Comparison of ENCODE assay signal across 14 cellular contexts in genomic region chr6:69914015-69914485, GRCh38. TPM values are rescaled to one million over a fixed set of nuclear protein-coding genes. Genes with fewer than 3 reads are reported as not detected.
A peak's percentile ranks its signal among the peaks of the same experiment; 100 is the strongest.
DNase-seq lines count a peak whose midpoint lies in the region; TF ChIP-seq lines count a peak whose summit lies in the region.
"Had no signal": no experiment of that assay in that cellular context is flagged by ENCODE, and none has a peak within 500 bp of the region (broad histone marks: within the 10 kb centered on the region; RNA-seq: fewer than 3 reads in every experiment).

No MANE protein-coding gene starts in this region.

- TF ChIP-seq CTCF in GM13976 (IDR thresholded peaks at IDR 0.05; ENCODE audit: borderline replicate concordance, control extremely low read depth, extremely low read depth, insufficient read depth, missing control alignments): no peak

- in situ Hi-C loops in SK-MEL-5 (cut with HindIII; ENCODE audit: low pct_unique_long_range_greater_than_20kb, low sequenced_read_pairs) (no loop called here), GM13976 (cut with MboI; ENCODE audit: low sequenced_read_pairs, unreplicated experiment) (no loop called here)

- DNase-seq in NCI-H748 (lab: John Stamatoyannopoulos, UW; ENCODE audit: unreplicated experiment) (peak; percentile 34), NCI-H748 treated with DMSO at 0.1 percent for 48 hours (lab: John Stamatoyannopoulos, UW) (no peak), SK-MEL-5 (ENCODE audit: low read depth, low spot score) (peak; percentile 67), iPS-NIHi7 (ENCODE audit: extremely low spot score) (peak; percentile 38), NCI-H2227 treated with DMSO at 0.1 percent for 48 hours (lab: John Stamatoyannopoulos, UW) (no peak), AG08396 (ENCODE audit: low spot score) (no peak), GM13976 (ENCODE audit: low spot score) (no peak), NK-92 (lab: John Stamatoyannopoulos, UW; ENCODE audit: unreplicated experiment) (no peak)
- DNase-seq: activated naive CD4-positive, alpha-beta T cell treated with anti-CD3 and anti-CD28 coated beads, Interleukin-2, amount 10 ng/mL, durations not matched to agents 7 days and 5 days; caudate nucleus; left ventricle myocardium inferior; NCI-H1694 treated with DMSO at 0.1 percent for 48 hours had no signal

RNA-seq across cellular contexts. Expression of gene COL19A1, which starts 47.7 kb away (rescaled TPM):
- total RNA-seq in SK-MEL-5 (2014; rRNA removed; shearing (Covaris generic)): 39.9 and 41.7 TPM in 2 replicates
- 25.4 and 26.0 TPM in 2 replicates for polyA plus RNA-seq in SK-MEL-5 (2015; cell fraction: cytosol; rRNA removed)
- polyA plus RNA-seq in SK-MEL-5 (2015; cell fraction: nucleus; rRNA removed): 55.9 and 58.0 TPM in 2 replicates
- total RNA-seq: A172, endothelial cell of umbilical vein had no signal
- polyA plus RNA-seq: endothelial cell of umbilical vein had no signal

Comparison
In these comparisons a context has a peak if more than half of its experiments do, and no peak if none do; other contexts are left out.
1. DNase-seq: peak in NCI-H748 (single experiment), SK-MEL-5 (single experiment) and iPS-NIHi7 (single experiment); none in NCI-H748 treated with DMSO at 0.1 percent for 48 hours (single experiment), NCI-H2227 treated with DMSO at 0.1 percent for 48 hours (single experiment), AG08396 (single experiment), GM13976 (single experiment) and NK-92 (single experiment).